8 cellular contexts compared by ENCODE assay signal in genomic region chr14:52069617-52070431, GRCh38. TPM values are rescaled to one million over a fixed set of nuclear protein-coding genes. Genes with fewer than 3 reads are reported as not detected.
DNase-seq lines count a peak whose midpoint lies in the region; TF ChIP-seq lines count a peak whose summit lies in the region.

No MANE protein-coding gene starts in this region.

- DNase-seq in HFF-Myc (ENCODE audit: extremely low read depth, low read depth) = no peak
- DNase-seq in activated T-helper 2 cell treated with anti-CD3 and anti-CD28 coated beads, Interferon-gamma antibody, Interleukin-2, Interleukin-4, amounts not matched to agents 10 μg/mL and 5 μg/mL and 100 μg/mL, durations not matched to agents 14 hours and 24 hours and 36 hours (ENCODE audit: low spot score) = peak; percentile 11
- DNase-seq in COLO668 (lab: John Stamatoyannopoulos, UW; ENCODE audit: unreplicated experiment) = no peak
- DNase-seq in NCI-H226 = no peak
- no peak for DNase-seq in NCI-H146 treated with DMSO at 0.1 percent for 48 hours (lab: John Stamatoyannopoulos, UW; ENCODE audit: unreplicated experiment)
- DNase-seq in germinal center (ENCODE audit: low spot score) = no peak

- H3K4me1 ChIP-seq in iPS-15b (ENCODE audit: control insufficient read depth, insufficient read depth, low read length) = no peaks in the 10 kb centered on the region
- H3K4me1 ChIP-seq in skeletal muscle tissue (ENCODE audit: control insufficient read depth in 3 of 3, insufficient read depth in 3 of 3, low read length in 3 of 3) = peaks cover 14 to 19% (median 15%) of the 10 kb centered on the region in 3 donors

- H3K4me3 ChIP-seq in HFF-Myc (replicated peaks; ENCODE audit: low read depth, low read length) (peak overlapping the region; percentile 84), iPS-15b (ENCODE audit: low read depth, low read length) (peak overlapping the region; percentile 87), skeletal muscle tissue (ENCODE audit: low read length in 3 of 3) (peak overlapping the region; percentile 75 to 87 (median 79))

- peak overlapping the region; percentile 20 for H3K4me3 Mint-ChIP-seq in activated T-helper 2 cell treated with anti-CD3 and anti-CD28 coated beads, Interferon-gamma antibody, Interleukin-2, Interleukin-4, amounts not matched to agents 10 μg/mL and 5 μg/mL and 100 μg/mL, durations not matched to agents 14 hours and 24 hours and 36 hours (ENCODE audit: low read depth)

- intact Hi-C loops in activated T-helper 2 cell treated with anti-CD3 and anti-CD28 coated beads, Interferon-gamma antibody, Interleukin-2, Interleukin-4, amounts not matched to agents 10 μg/mL and 5 μg/mL and 100 μg/mL, durations not matched to agents 14 hours and 24 hours and 36 hours (cut with micrococcal nuclease) = loop anchor here (10.0 kb wide), 1 partner anchor 205 kb away; no protein-coding TSS in a partner anchor

- no peaks in the 10 kb centered on the region for H3K36me3 Mint-ChIP-seq in activated T-helper 2 cell treated with anti-CD3 and anti-CD28 coated beads, Interferon-gamma antibody, Interleukin-2, Interleukin-4, amounts not matched to agents 10 μg/mL and 5 μg/mL and 100 μg/mL, durations not matched to agents 14 hours and 24 hours and 36 hours (ENCODE audit: low read depth)

- H3K9ac ChIP-seq in iPS-15b (ENCODE audit: low read depth, low read length) (peak overlapping the region; percentile 60), skeletal muscle tissue (ENCODE audit: low read depth in 1 of 3, low read length in 3 of 3) (peak overlapping the region; percentile 51 to 77 (median 53))

- H3K9me3 ChIP-seq in iPS-15b (ENCODE audit: control insufficient read depth, insufficient read depth, low read length) = no peaks in the 10 kb centered on the region
- no peaks in the 10 kb centered on the region for H3K9me3 ChIP-seq in skeletal muscle tissue (ENCODE audit: control insufficient read depth in 3 of 3, low read length in 3 of 3)

- H3K9me3 Mint-ChIP-seq in activated T-helper 2 cell treated with anti-CD3 and anti-CD28 coated beads, Interferon-gamma antibody, Interleukin-2, Interleukin-4, amounts not matched to agents 10 μg/mL and 5 μg/mL and 100 μg/mL, durations not matched to agents 14 hours and 24 hours and 36 hours = no peaks in the 10 kb centered on the region

- H3K27me3 Mint-ChIP-seq in activated T-helper 2 cell treated with anti-CD3 and anti-CD28 coated beads, Interferon-gamma antibody, Interleukin-2, Interleukin-4, amounts not matched to agents 10 μg/mL and 5 μg/mL and 100 μg/mL, durations not matched to agents 14 hours and 24 hours and 36 hours (ENCODE audit: low read depth) = peaks cover 60% of the 10 kb centered on the region

- no peak overlapping the region for H3K27ac Mint-ChIP-seq in activated T-helper 2 cell treated with anti-CD3 and anti-CD28 coated beads, Interferon-gamma antibody, Interleukin-2, Interleukin-4, amounts not matched to agents 10 μg/mL and 5 μg/mL and 100 μg/mL, durations not matched to agents 14 hours and 24 hours and 36 hours

- no peak for TF ChIP-seq CTCF in HFF-Myc (IDR thresholded peaks at IDR 0.05; ENCODE audit: low read depth, low read length, missing control alignments)

- peaks cover 26% of the 10 kb centered on the region for H3K4me1 Mint-ChIP-seq in activated T-helper 2 cell treated with anti-CD3 and anti-CD28 coated beads, Interferon-gamma antibody, Interleukin-2, Interleukin-4, amounts not matched to agents 10 μg/mL and 5 μg/mL and 100 μg/mL, durations not matched to agents 14 hours and 24 hours and 36 hours (ENCODE audit: low read depth)

- no peaks in the 10 kb centered on the region for H3K36me3 ChIP-seq in iPS-15b (ENCODE audit: control insufficient read depth, insufficient read depth, low read length)
- peaks cover 0 to 2% (median 0%) of the 10 kb centered on the region in 3 donors for H3K36me3 ChIP-seq in skeletal muscle tissue (ENCODE audit: control insufficient read depth in 3 of 3, insufficient read depth in 3 of 3, low read length in 3 of 3)

- peaks cover 60% of the 10 kb centered on the region for H3K27me3 ChIP-seq in iPS-15b (ENCODE audit: control insufficient read depth, insufficient read depth, low read length)
- peaks cover 19 to 30% (median 24%) of the 10 kb centered on the region in 3 donors for H3K27me3 ChIP-seq in skeletal muscle tissue (ENCODE audit: control insufficient read depth in 3 of 3, insufficient read depth in 3 of 3, low read length in 3 of 3)

- H3K27ac ChIP-seq in skeletal muscle tissue (ENCODE audit: low read depth, low read length) = peak overlapping the region; percentile 62

RNA-seq across cellular contexts. Expression of gene NID2, which starts 1.0 kb away (rescaled TPM):
- total RNA-seq in activated T-helper 2 cell treated with anti-CD3 and anti-CD28 coated beads, Interferon-gamma antibody, Interleukin-2, Interleukin-4, amounts not matched to agents 10 μg/mL and 5 μg/mL and 100 μg/mL, durations not matched to agents 14 hours and 24 hours and 36 hours = 0.14 and 0.37 TPM in 2 replicates
- total RNA-seq in skeletal muscle tissue = 76.7 TPM

Comparison
In these comparisons a context has a peak if more than half of its experiments do, and no peak if none do; other contexts are left out.
1. RNA of gene NID2, which starts 1.0 kb away (total RNA-seq): 76.7 TPM in skeletal muscle tissue (single experiment); 0.14 to 0.37 TPM in activated T-helper 2 cell treated with anti-CD3 and anti-CD28 coated beads, Interferon-gamma antibody, Interleukin-2, Interleukin-4, amounts not matched to agents 10 μg/mL and 5 μg/mL and 100 μg/mL, durations not matched to agents 14 hours and 24 hours and 36 hours; every median in the first group is over 10 times any median in the second.
2. Peak in every context shown above with its lines, with median percentiles within 50 percentile points of each other: H3K4me3 ChIP-seq.